In the genomic region with DNA sequence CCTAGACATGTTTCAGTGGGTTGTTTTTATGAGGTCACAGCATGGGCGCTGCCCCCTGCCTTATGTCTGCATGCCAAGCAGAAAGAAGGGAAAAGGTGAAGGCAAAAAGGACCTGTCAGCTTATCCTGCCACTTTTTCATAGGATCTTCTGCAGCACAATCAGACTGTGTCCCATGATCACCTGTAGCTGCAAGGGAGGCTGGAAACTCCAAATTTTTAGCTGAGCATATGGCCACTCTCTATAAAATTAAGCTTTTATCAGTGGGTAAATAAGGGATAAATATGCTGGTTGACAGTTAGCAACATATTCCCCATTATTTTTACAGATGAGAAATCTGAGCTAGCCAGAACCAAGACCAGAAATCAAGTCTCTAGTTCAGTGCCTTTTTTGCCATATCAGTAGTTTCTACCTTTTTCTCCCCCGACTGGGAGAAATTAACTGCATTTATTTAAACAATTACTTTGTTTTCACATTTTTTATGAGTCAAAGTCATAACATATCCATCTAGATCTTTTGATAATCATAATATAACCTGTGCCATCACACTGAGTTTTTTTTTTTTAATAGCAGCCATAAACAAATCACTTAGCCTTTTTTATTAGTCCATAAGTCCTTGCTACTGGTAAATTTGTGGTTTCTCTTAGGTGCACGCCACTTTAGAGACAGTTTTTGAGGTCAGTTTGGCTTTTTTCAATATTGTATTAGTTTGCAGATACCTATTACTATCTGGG, we compare ENCODE assay signal across 18 cellular contexts.
DNase-seq lines count a peak whose midpoint lies in the region; ATAC-seq, FAIRE-seq and TF ChIP-seq lines count a peak whose summit lies in the region.
"Had no signal": no experiment of that assay in that cellular context is flagged by ENCODE, and none has a peak within 500 bp of the region (broad histone marks: within the 10 kb centered on the region; RNA-seq: fewer than 3 reads in every experiment).

No MANE protein-coding gene starts in this region.

- H3K27me3 ChIP-seq in ACC112 (ENCODE audit: insufficient read depth, low read length) (no peaks in the 10 kb centered on the region), K562 (ENCODE audit: control insufficient read depth in 2 of 2, insufficient read depth in 2 of 2, low read length in 2 of 2) (no peaks in the 10 kb centered on the region), hepatocyte (no peaks in the 10 kb centered on the region), thoracic aorta (replicated peaks; ENCODE audit: insufficient read depth) (no peaks in the 10 kb centered on the region), HepG2 (ENCODE audit: control insufficient read depth in 1 of 2, insufficient read depth in 2 of 2, low read length in 2 of 2) (no peaks in the 10 kb centered on the region), prostate gland (replicated peaks; ENCODE audit: insufficient read depth) (no peaks in the 10 kb centered on the region)
- H3K27me3 ChIP-seq: BLaER1 had no signal

- no peak for TF ChIP-seq EP300 in K562 (IDR thresholded peaks at IDR 0.05; ENCODE audit: low read length)
- no peak for TF ChIP-seq EP300 in HepG2 (IDR thresholded peaks at IDR 0.05; ENCODE audit: low read depth in 2 of 2, low read length in 2 of 2)
- no peak for TF ChIP-seq EP300 in HepG2 (CRISPR knock-in tag; IDR thresholded peaks at IDR 0.05; ENCODE audit: borderline replicate concordance)

- H3K79me2 ChIP-seq in ACC112 (ENCODE audit: control insufficient read depth, insufficient read depth, low read length, unreplicated experiment) (no peaks in the 10 kb centered on the region), K562 (ENCODE audit: control insufficient read depth, insufficient read depth, low read length) (0 out of 3 replicates have a peak, but pooled peaks cover 3% of the 10 kb centered on the region), hepatocyte (no peaks in the 10 kb centered on the region), HepG2 (ENCODE audit: insufficient read depth, low read length) (no peaks in the 10 kb centered on the region)

- POLR2A ChIA-PET in K562 (lab: Yijun Ruan, JAX) (interaction anchor here (0.8 kb wide), 1 partner anchor 446 kb away, joined by 3 read pairs; no protein-coding TSS in a partner anchor), HepG2 (lab: Yijun Ruan, JAX) (interaction anchor here (0.7 kb wide), 1 partner anchor 35 kb away, joined by 3 read pairs; no protein-coding TSS in a partner anchor)

- 87% methylated on average over 3 of the region's 3 CpGs for WGBS in K562 (ENCODE audit: insufficient coverage, low coverage, missing lambda C conversion rate)
- WGBS in hepatocyte (ENCODE audit: low lambda C conversion rate, missing lambda C conversion rate) = 71% methylated on average over 3 of the region's 3 CpGs
- over 99% methylated on average over 3 of the region's 3 CpGs for WGBS in HepG2 (ENCODE audit: low lambda C conversion rate)
- WGBS in prostate gland = 56% methylated on average over 3 of the region's 3 CpGs

- in situ Hi-C loops in K562 (cut with MboI) (no loop called here), HepG2 (cut with HindIII; ENCODE audit: extremely low pct_ligation_motif_present, low pct_unique_long_range_greater_than_20kb) (no loop called here)

- no peak for TF ChIP-seq CTCF in K562 (IDR thresholded peaks at IDR 0.05 in 2 of 3, conservative IDR thresholded peaks at IDR 0.05 in 1 of 3; ENCODE audit: insufficient read depth in 2 of 3, low read depth in 1 of 3, low read length in 3 of 3)
- TF ChIP-seq CTCF in hepatocyte (IDR thresholded peaks at IDR 0.05; ENCODE audit: poor library complexity) = no peak
- TF ChIP-seq CTCF in thoracic aorta (IDR thresholded peaks at IDR 0.05) = no peak
- TF ChIP-seq CTCF in HepG2 (CRISPR knock-in tag; IDR thresholded peaks at IDR 0.05) = no peak
- TF ChIP-seq CTCF in prostate gland (IDR thresholded peaks at IDR 0.05) = no peak

- peaks cover 23% of the 10 kb centered on the region for H3K36me3 ChIP-seq in ACC112 (ENCODE audit: insufficient read depth, low read length)
- H3K36me3 ChIP-seq in K562 (ENCODE audit: control insufficient read depth, insufficient read depth, low read length) = peaks cover 48% of the 10 kb centered on the region
- no peaks in the 10 kb centered on the region for H3K36me3 ChIP-seq in hepatocyte (replicated peaks; ENCODE audit: insufficient read depth, low read depth)
- H3K36me3 ChIP-seq in thoracic aorta = peaks cover 9% of the 10 kb centered on the region
- peaks cover 19 to 84% of the 10 kb centered on the region in 2 experiments for H3K36me3 ChIP-seq in HepG2 (replicated peaks in 1 of 2; ENCODE audit: control insufficient read depth in 1 of 2, insufficient read depth in 2 of 2, low read length in 2 of 2)
- H3K36me3 ChIP-seq in prostate gland = no peaks in the 10 kb centered on the region
- H3K36me3 ChIP-seq: BLaER1 had no signal

- no peak overlapping the region for H2AFZ ChIP-seq in ACC112 (ENCODE audit: low read length, unreplicated experiment)
- no peak overlapping the region for H2AFZ ChIP-seq in K562 (ENCODE audit: low read depth, low read length)
- no peak overlapping the region for H2AFZ ChIP-seq in hepatocyte
- no peak overlapping the region for H2AFZ ChIP-seq in HepG2 (ENCODE audit: low read length)

- peaks cover 4% of the 10 kb centered on the region for H3K9me3 ChIP-seq in K562 (replicated peaks; ENCODE audit: control insufficient read depth, insufficient read depth, low read depth, low read length)
- no peaks in the 10 kb centered on the region for H3K9me3 ChIP-seq in hepatocyte (ENCODE audit: low read depth)
- no peaks in the 10 kb centered on the region for H3K9me3 ChIP-seq in thoracic aorta
- no peaks in the 10 kb centered on the region for H3K9me3 ChIP-seq in HepG2 (ENCODE audit: low read length)
- no peaks in the 10 kb centered on the region for H3K9me3 ChIP-seq in prostate gland

- H3K9me2 ChIP-seq in hepatocyte (replicated peaks; ENCODE audit: insufficient read depth) = no peaks in the 10 kb centered on the region

- H3K9ac ChIP-seq in K562 (ENCODE audit: insufficient read depth in 1 of 2, low read depth in 2 of 2, low read length in 2 of 2) (no peak overlapping the region), HepG2 (ENCODE audit: insufficient read depth, low read depth, low read length) (no peak overlapping the region)
- H3K9ac ChIP-seq: BLaER1 had no signal

- CTCF ChIA-PET in K562 (lab: Yijun Ruan, JAX; ENCODE audit: low intra/inter-chr PET ratio) = no interaction called here
- CTCF ChIA-PET in HepG2 (lab: Yijun Ruan, JAX; ENCODE audit: low intra/inter-chr PET ratio, low total read pairs) = no interaction called here

- H3K4me1 ChIP-seq in ACC112 (ENCODE audit: control insufficient read depth, insufficient read depth, low read length, unreplicated experiment) (peaks cover 24% of the 10 kb centered on the region), K562 (replicated peaks in 1 of 2; ENCODE audit: control insufficient read depth in 2 of 2, insufficient read depth in 2 of 2, low read length in 2 of 2) (peaks cover 0 to 16% of the 10 kb centered on the region in 2 experiments; a peak in 2 of 5 replicates), hepatocyte (ENCODE audit: insufficient read depth) (no peaks in the 10 kb centered on the region), thoracic aorta (ENCODE audit: control insufficient read depth in 1 of 2, low read depth in 2 of 2) (peaks cover 14 to 39% of the 10 kb centered on the region in 2 donors), HepG2 (ENCODE audit: insufficient read depth, low read length) (no peaks in the 10 kb centered on the region), prostate gland (replicated peaks) (peaks cover 14% of the 10 kb centered on the region)
- H3K4me1 ChIP-seq: BLaER1 had no signal

- H4K20me1 ChIP-seq in K562 (replicated peaks; ENCODE audit: control insufficient read depth, insufficient read depth, low read length) (no peaks in the 10 kb centered on the region), hepatocyte (ENCODE audit: insufficient read depth, poor library complexity, severe bottlenecking) (no peaks in the 10 kb centered on the region), HepG2 (ENCODE audit: insufficient read depth, low read length) (no peaks in the 10 kb centered on the region)
- H4K20me1 ChIP-seq: BLaER1 had no signal

- TF ChIP-seq POLR2A in K562 (conservative IDR thresholded peaks at IDR 0.05) (no peak), HepG2 (IDR thresholded peaks at IDR 0.05; ENCODE audit: insufficient read depth in 1 of 2, low read depth in 2 of 2, low read length in 2 of 2) (no peak), prostate gland (IDR thresholded peaks at IDR 0.05) (no peak)

- no peak for ATAC-seq in K562
- ATAC-seq in thoracic aorta (ENCODE audit: insufficient number of reproducible peaks, low FRiP score, low read depth) = no peak
- ATAC-seq in HepG2 = no peak

- FAIRE-seq in K562 (lab: Jason Lieb, UNC) (no peak), HepG2 (lab: Jason Lieb, UNC) (no peak)
- FAIRE-seq: GM19239 had no signal

- H3K4me2 ChIP-seq in K562 (ENCODE audit: insufficient read depth, low read length) = no peak overlapping the region
- H3K4me2 ChIP-seq in hepatocyte = peak overlapping the region; percentile 54
- H3K4me2 ChIP-seq in HepG2 (ENCODE audit: low read depth, low read length) = no peak overlapping the region
- H3K4me2 ChIP-seq: BLaER1 had no signal

- DNase-seq in K562 (ENCODE audit: extremely low read depth in 1 of 4, low spot score in 3 of 4) = no peak
- DNase-seq in hepatocyte (ENCODE audit: low spot score) = no peak
- no peak for DNase-seq in thoracic aorta (ENCODE audit: low spot score)
- DNase-seq in mesenteric fat pad (ENCODE audit: low spot score) = no peak
- no peak for DNase-seq in HepG2 (ENCODE audit: low spot score)
- DNase-seq in NCI-H2171 (lab: John Stamatoyannopoulos, UW) = no peak
- DNase-seq in prostate gland (ENCODE audit: low spot score) = no peak
- DNase-seq: AML-193; CD8-positive, alpha-beta memory T cell; DMS53; GF-D8; GOT3; H9 had no signal

- intact Hi-C loops in K562 (cut with micrococcal nuclease) = no loop called here
- intact Hi-C loops in HepG2 (cut with micrococcal nuclease; ENCODE audit: unreplicated experiment) = no loop called here
- intact Hi-C loops in prostate gland (cut with DNase I) = no loop called here

- no peak for TF ChIP-seq RAD21 in K562 (CRISPR knock-in tag; conservative IDR thresholded peaks at IDR 0.05 in 1 of 2, IDR thresholded peaks at IDR 0.05 in 1 of 2)
- TF ChIP-seq RAD21 in HepG2 (CRISPR knock-in tag; IDR thresholded peaks at IDR 0.05) = no peak

- H3K9me1 ChIP-seq in K562 (ENCODE audit: control insufficient read depth, insufficient read depth, low read length) = no peaks in the 10 kb centered on the region

- no TSS peak for BruUV-seq in K562 (replicated peaks; lab: Mats Ljungman, UMichigan)
- no TSS peak for BruUV-seq in HepG2 (replicated peaks; lab: Mats Ljungman, UMichigan)

- no peak overlapping the region; the same call in 1 of the 2 replicates for H3K4me3 ChIP-seq in ACC112 (ENCODE audit: low read depth, low read length)
- H3K4me3 ChIP-seq in K562 = no peak overlapping the region
- no peak overlapping the region for H3K4me3 ChIP-seq in hepatocyte
- no peak overlapping the region for H3K4me3 ChIP-seq in thoracic aorta
- no peak overlapping the region for H3K4me3 ChIP-seq in HepG2 (replicated peaks in 1 of 3; ENCODE audit: insufficient read depth in 1 of 3, low read depth in 2 of 3, low read length in 3 of 3)
- H3K4me3 ChIP-seq in prostate gland = no peak overlapping the region
- H3K4me3 ChIP-seq: BLaER1 had no signal

- H3K27ac ChIP-seq in ACC112 (ENCODE audit: low read depth, low read length) (peak overlapping the region; percentile 93; the same call in 1 of the 2 replicates), K562 (ENCODE audit: extremely low read depth, low read depth, low read length) (no peak overlapping the region), hepatocyte (peak overlapping the region; percentile 62), thoracic aorta (peak overlapping the region; percentile 32 to 74), HepG2 (ENCODE audit: extremely low read length, insufficient read depth, low read length) (no peak overlapping the region), prostate gland (no peak overlapping the region)
- H3K27ac ChIP-seq: 22Rv1, BLaER1, HL-60 had no signal

Comparison
In these comparisons a context has a peak if more than half of its experiments do, and no peak if none do; other contexts are left out.
1. H3K27ac ChIP-seq: peak in ACC112 (single experiment), hepatocyte (single experiment) and thoracic aorta (2 of 2); none in K562 (single experiment), HepG2 (single experiment) and prostate gland (0 of 2).